Comparison of ENCODE assay signal across 8 cellular contexts in genomic region chr17:64780096-64781012, GRCh38.
DNase-seq lines count a peak whose midpoint lies in the region; ATAC-seq and TF ChIP-seq lines count a peak whose summit lies in the region.

No MANE protein-coding gene starts in this region.

- H3K36me3 ChIP-seq in BE2C (no peaks in the 10 kb centered on the region), HUES6 (ENCODE audit: control insufficient read depth, insufficient read depth, low read length) (no peaks in the 10 kb centered on the region), mesodermal cell (ENCODE audit: control insufficient read depth, insufficient read depth, low read length) (peaks cover 7% of the 10 kb centered on the region)

- H3K9me3 ChIP-seq in BE2C (no peaks in the 10 kb centered on the region), HUES6 (ENCODE audit: control insufficient read depth, insufficient read depth, low read depth, low read length) (no peaks in the 10 kb centered on the region), mesodermal cell (ENCODE audit: control insufficient read depth, low read length) (no peaks in the 10 kb centered on the region)

- H3K36me3 Mint-ChIP-seq in activated CD4-positive, alpha-beta T cell treated with anti-CD3 and anti-CD28 coated beads, Interleukin-2, amount 10 ng/mL, durations not matched to agents 24 days and 14 days (ENCODE audit: low read depth): peaks cover 9% of the 10 kb centered on the region

- H3K27ac ChIP-seq in HUES6 (ENCODE audit: low read depth, low read length): no peak overlapping the region
- peak overlapping the region in 43 of 59 donors; percentile 0 to 94 (median 49) for H3K27ac ChIP-seq in dorsolateral prefrontal cortex
- no peak overlapping the region for H3K27ac ChIP-seq in mesodermal cell (ENCODE audit: low read depth, low read length, severe bottlenecking)

- H3K4me3 Mint-ChIP-seq in activated CD4-positive, alpha-beta T cell treated with anti-CD3 and anti-CD28 coated beads, Interleukin-2, amount 10 ng/mL, durations not matched to agents 24 days and 14 days: peak overlapping the region; percentile 81

- H3K9ac ChIP-seq in HUES6 (ENCODE audit: low read length): peak overlapping the region; percentile 49

- TF ChIP-seq CTCF in BE2C (IDR thresholded peaks at IDR 0.05; ENCODE audit: low read depth, low read length): no peak
- no peak for TF ChIP-seq CTCF in dorsolateral prefrontal cortex (IDR thresholded peaks at IDR 0.05 in 54 of 56, conservative IDR thresholded peaks at IDR 0.05 in 2 of 56; ENCODE audit: low read depth in 1 of 56, partially characterized antibody in 56 of 56)

- peaks cover 2% of the 10 kb centered on the region for H3K27me3 Mint-ChIP-seq in activated CD4-positive, alpha-beta T cell treated with anti-CD3 and anti-CD28 coated beads, Interleukin-2, amount 10 ng/mL, durations not matched to agents 24 days and 14 days

- no peak for ATAC-seq in GM21367 (IDR thresholded peaks at IDR 0.05; ENCODE audit: unreplicated experiment)

- peak overlapping the region; percentile 20 for H3K4me3 ChIP-seq in BE2C (ENCODE audit: low read depth, low read length)
- peak overlapping the region; percentile 81 for H3K4me3 ChIP-seq in HUES6 (ENCODE audit: low read depth, low read length)
- H3K4me3 ChIP-seq in dorsolateral prefrontal cortex: peak overlapping the region in 58 of 59 donors; percentile 6 to 70 (median 45)
- H3K4me3 ChIP-seq in mesodermal cell (ENCODE audit: extremely low read depth, insufficient read depth, low read length, poor library complexity, severe bottlenecking): peak overlapping the region; percentile 56

- H3K27ac Mint-ChIP-seq in activated CD4-positive, alpha-beta T cell treated with anti-CD3 and anti-CD28 coated beads, Interleukin-2, amount 10 ng/mL, durations not matched to agents 24 days and 14 days: peak overlapping the region; percentile 72

- peaks cover 27% of the 10 kb centered on the region for H3K4me1 Mint-ChIP-seq in activated CD4-positive, alpha-beta T cell treated with anti-CD3 and anti-CD28 coated beads, Interleukin-2, amount 10 ng/mL, durations not matched to agents 24 days and 14 days

- H3K9me3 Mint-ChIP-seq in activated CD4-positive, alpha-beta T cell treated with anti-CD3 and anti-CD28 coated beads, Interleukin-2, amount 10 ng/mL, durations not matched to agents 24 days and 14 days: no peaks in the 10 kb centered on the region

- 1 to 3% methylated on average over 45 to 60 of the region's 69 CpGs for WGBS in mesodermal cell (ENCODE audit: insufficient coverage in 2 of 2), 2 experiments

- DNase-seq in BE2C (peak; percentile 34), dorsolateral prefrontal cortex (peak in 1 of 10 donors; percentile 32), foreskin melanocyte (no peak)
- DNase-seq in activated CD4-positive, alpha-beta T cell treated with anti-CD3 and anti-CD28 coated beads, Interleukin-2, amount 10 ng/mL, durations not matched to agents 24 days and 14 days: peak; percentile 95
- peak; percentile 39 to 41 for DNase-seq in stimulated activated CD8-positive, alpha-beta memory T cell treated with anti-CD3 and anti-CD28 coated beads, Interleukin-7, amount 100 ng/mL, for 1 hour (ENCODE audit: low read depth in 2 of 2)

- peaks cover 3% of the 10 kb centered on the region for H3K4me1 ChIP-seq in BE2C
- H3K4me1 ChIP-seq in HUES6 (ENCODE audit: control insufficient read depth, insufficient read depth, low read length): peaks cover 36% of the 10 kb centered on the region
- H3K4me1 ChIP-seq in mesodermal cell (ENCODE audit: control insufficient read depth, insufficient read depth, low read length, poor library complexity, severe bottlenecking): peaks cover 50% of the 10 kb centered on the region

- intact Hi-C loops in activated CD4-positive, alpha-beta T cell treated with anti-CD3 and anti-CD28 coated beads, Interleukin-2, amount 10 ng/mL, durations not matched to agents 24 days and 14 days (cut with micrococcal nuclease): no loop called here
- intact Hi-C loops in dorsolateral prefrontal cortex (cut with DNase I): no loop called here

- H3K27me3 ChIP-seq in BE2C (peaks cover 51% of the 10 kb centered on the region), HUES6 (ENCODE audit: control insufficient read depth, insufficient read depth, low read length) (peaks cover 78% of the 10 kb centered on the region), dorsolateral prefrontal cortex (no peaks in the 10 kb centered on the region)

Comparison
In these comparisons a context has a peak if more than half of its experiments do, and no peak if none do; other contexts are left out.
1. H3K4me3 ChIP-seq: peak in every context shown above with its lines; median percentile 81 in HUES6; 56 in mesodermal cell; 45 in dorsolateral prefrontal cortex; 20 in BE2C.
2. H3K27ac ChIP-seq: peak in dorsolateral prefrontal cortex (43 of 59); none in HUES6 (single experiment) and mesodermal cell (single experiment).